Comparison of ENCODE assay signal across 11 cellular contexts in the genomic region with DNA sequence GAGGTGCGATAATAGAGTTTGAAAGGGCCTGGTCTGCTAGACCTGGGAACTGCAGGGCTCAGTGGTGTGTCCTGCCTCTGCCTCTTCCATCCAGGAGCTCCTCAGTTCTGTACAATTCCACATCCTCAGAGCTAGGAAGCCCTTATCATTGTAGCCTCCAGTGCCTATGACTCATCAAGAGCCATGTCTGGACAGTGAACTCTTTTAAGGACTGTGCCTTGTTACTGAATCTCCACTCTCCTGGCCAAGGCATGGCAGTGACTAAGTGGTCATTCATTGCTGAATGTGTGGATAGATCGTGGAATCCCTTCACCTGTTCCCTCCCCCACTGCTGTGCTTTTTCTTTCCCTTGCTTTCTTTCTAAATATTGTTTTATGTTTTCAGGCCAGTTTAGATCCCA. TPM values are rescaled to one million over a fixed set of nuclear protein-coding genes. Genes with fewer than 3 reads are reported as not detected.
DNase-seq lines count a peak whose midpoint lies in the region; ATAC-seq, FAIRE-seq and TF ChIP-seq lines count a peak whose summit lies in the region.
"Had no signal": no experiment of that assay in that cellular context is flagged by ENCODE, and none has a peak within 500 bp of the region (broad histone marks: within the 10 kb centered on the region; RNA-seq: fewer than 3 reads in every experiment).

No MANE protein-coding gene starts in this region.

- no peak overlapping the region for H3K4me3 ChIP-seq in bronchial epithelial cell (ENCODE audit: low read depth, low read length)
- no peak overlapping the region for H3K4me3 ChIP-seq in aorta (ENCODE audit: low read length in 2 of 2)
- H3K4me3 ChIP-seq in colonic mucosa: no peak overlapping the region

- WGBS in aorta, 2 donors: 56 to 60% methylated on average over 2 of the region's 2 CpGs

- no peak for FAIRE-seq in bronchial epithelial cell (lab: Jason Lieb, UNC)

- H3K9me3 ChIP-seq in aorta (ENCODE audit: control insufficient read depth, low read length): no peaks in the 10 kb centered on the region
- no peaks in the 10 kb centered on the region for H3K9me3 ChIP-seq in colonic mucosa

- peaks cover 0 to 2% of the 10 kb centered on the region in 2 donors for H3K4me1 ChIP-seq in aorta (ENCODE audit: control insufficient read depth in 1 of 2, insufficient read depth in 2 of 2, low read length in 2 of 2)
- no peaks in the 10 kb centered on the region for H3K4me1 ChIP-seq in colonic mucosa

- DNase-seq in Right ventricle myocardium inferior (ENCODE audit: missing footprints) (no peak), cardiac septum (ENCODE audit: low spot score) (no peak), bronchial epithelial cell (ENCODE audit: low read depth) (peak; percentile 90), iris pigment epithelial cell (ENCODE audit: low read depth) (peak; percentile 86), aorta (no peak), T-helper 2 cell (no peak), colonic mucosa (no peak)
- DNase-seq: activated CD4-positive, alpha-beta T cell treated with anti-CD3 and anti-CD28 coated beads, Interleukin-2, amount 50 U/mL, for 4 hours; posterior cingulate gyrus; RPMI8226 had no signal

- H3K9ac ChIP-seq in colonic mucosa (ENCODE audit: low read depth in 2 of 2, low read length in 2 of 2): no peak overlapping the region

- H3K27me3 ChIP-seq in bronchial epithelial cell (ENCODE audit: control insufficient read depth, insufficient read depth, low read length) (peaks cover 1% of the 10 kb centered on the region), aorta (ENCODE audit: control insufficient read depth in 1 of 2, insufficient read depth in 2 of 2, low read length in 1 of 2) (no peaks in the 10 kb centered on the region), colonic mucosa (no peaks in the 10 kb centered on the region)

- TF ChIP-seq CTCF in bronchial epithelial cell (IDR thresholded peaks at IDR 0.05; ENCODE audit: insufficient read depth, low read length, severe bottlenecking) (no peak), colonic mucosa (IDR thresholded peaks at IDR 0.05) (no peak)

- ATAC-seq in Right ventricle myocardium inferior (peak; percentile 65), aorta (ENCODE audit: low FRiP score) (peak; percentile 55), GM21576 (IDR thresholded peaks at IDR 0.05; ENCODE audit: unreplicated experiment) (no peak)

- H3K27ac ChIP-seq in aorta (ENCODE audit: low read depth in 1 of 2, low read length in 2 of 2) (peak overlapping the region in 1 of 2 donors; percentile 72), colonic mucosa (no peak overlapping the region)

- H3K36me3 ChIP-seq in bronchial epithelial cell (ENCODE audit: control insufficient read depth, insufficient read depth, low read length) (no peaks in the 10 kb centered on the region), aorta (ENCODE audit: control insufficient read depth in 1 of 2, insufficient read depth in 2 of 2, low read length in 1 of 2) (peaks cover 0 to 2% of the 10 kb centered on the region in 2 donors), colonic mucosa (no peaks in the 10 kb centered on the region)

- intact Hi-C loops in Right ventricle myocardium inferior (cut with DNase I) (loop anchor here (10.0 kb wide), 1 partner anchor 509 kb away; the partner anchor contains the start of gene RAF1), cardiac septum (cut with DNase I) (no loop called here), aorta (cut with DNase I) (no loop called here), colonic mucosa (cut with DNase I) (no loop called here)

RNA-seq across cellular contexts. Expression of gene TIMP4, which starts 2.9 kb away (rescaled TPM):
- total RNA-seq in Right ventricle myocardium inferior: 23.8 TPM
- total RNA-seq in cardiac septum: 4.3 TPM
- 1.1 and 2.6 TPM in 2 replicates for total RNA-seq in bronchial epithelial cell
- 10 to 100 TPM in 1 of 2 donors, 1 to 10 TPM in 1; 8.3 to 60.1 TPM for total RNA-seq in aorta
- 10 to 100 TPM; 32.3 to 80.1 TPM for polyA plus RNA-seq in aorta
- total RNA-seq in colonic mucosa: 1 to 10 TPM; 2.0 to 3.1 TPM

Comparison
In these comparisons a context has a peak if more than half of its experiments do, and no peak if none do; other contexts are left out.
1. DNase-seq: peak in bronchial epithelial cell (single experiment) and iris pigment epithelial cell (single experiment); none in Right ventricle myocardium inferior (single experiment), cardiac septum (single experiment), aorta (0 of 2), T-helper 2 cell (0 of 5) and colonic mucosa (single experiment).